In the genomic region with DNA sequence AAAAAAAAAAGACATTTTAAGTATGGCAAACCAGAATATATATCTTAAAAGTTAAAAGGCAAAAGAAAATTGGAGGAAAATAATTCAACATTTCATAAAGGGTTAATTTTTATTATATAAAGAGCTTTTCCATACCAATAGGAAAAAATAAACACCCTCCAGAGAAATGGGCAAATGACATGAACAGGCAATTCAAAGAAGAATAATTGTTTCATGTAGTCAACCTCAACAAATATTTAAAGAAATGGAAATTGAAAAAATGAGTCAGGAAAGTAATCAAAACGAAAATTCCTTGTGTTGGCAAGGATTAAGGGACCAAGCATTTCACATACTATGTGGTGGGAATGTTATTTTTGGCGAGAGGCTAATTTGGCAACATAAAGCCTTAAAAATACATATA, we compare ENCODE assay signal across 25 cellular contexts.
"Had no signal": no experiment of that assay in that cellular context is flagged by ENCODE, and none has a peak within 500 bp of the region (broad histone marks: within the 10 kb centered on the region; RNA-seq: fewer than 3 reads in every experiment).

No MANE protein-coding gene starts in this region.

- H3K79me2 ChIP-seq: hepatocyte had no signal

- H3K36me3 ChIP-seq: left ventricle myocardium inferior, pancreas, prostate gland, spleen, suprapubic skin, thoracic aorta, tibial artery, upper lobe of right lung had no signal

- H3K4me2 ChIP-seq: hepatocyte had no signal

- H3K36me3 Mint-ChIP-seq: stimulated activated effector memory CD8-positive, alpha-beta T cell treated with anti-CD3 and anti-CD28 coated beads, Interleukin-12 subunit alpha, Interleukin-12 subunit beta, amount 100 ng/mL, for 72 hours had no signal

- H3K9me3 ChIP-seq: pancreas, prostate gland, suprapubic skin, thoracic aorta, tibial artery, upper lobe of right lung had no signal

- H3K27me3 ChIP-seq: hepatocyte, pancreas, spleen, suprapubic skin, tibial artery, upper lobe of right lung had no signal

- H3K4me3 Mint-ChIP-seq: mesothelial cell of epicardium; naive B cell; natural killer cell treated with Interleukin-12 subunit alpha and Interleukin-12 subunit beta and Interleukin-15 and Interleukin-18, amount 100 ng/mL, for 72 hours; stimulated activated effector memory CD8-positive, alpha-beta T cell treated with anti-CD3 and anti-CD28 coated beads, Interleukin-12 subunit alpha, Interleukin-12 subunit beta, amount 100 ng/mL, for 72 hours; stimulated activated naive CD8-positive, alpha-beta T cell treated with anti-CD3 and anti-CD28 coated beads, Interleukin-15, Interleukin-2, amounts not matched to agents 100 ng/mL and 50 ng/mL, for 24 hours had no signal

- H3K4me1 Mint-ChIP-seq: mesothelial cell of epicardium; naive B cell; stimulated activated effector memory CD8-positive, alpha-beta T cell treated with anti-CD3 and anti-CD28 coated beads, Interleukin-12 subunit alpha, Interleukin-12 subunit beta, amount 100 ng/mL, for 72 hours had no signal

- ATAC-seq: natural killer cell treated with Interleukin-12 subunit alpha and Interleukin-12 subunit beta and Interleukin-15 and Interleukin-18, amount 100 ng/mL, for 72 hours; pancreas; right cardiac atrium; sciatic nerve; stimulated activated effector memory CD8-positive, alpha-beta T cell treated with anti-CD3 and anti-CD28 coated beads, Interleukin-12 subunit alpha, Interleukin-12 subunit beta, amount 100 ng/mL, for 72 hours; upper lobe of right lung had no signal

- H2AFZ ChIP-seq: hepatocyte had no signal

- DNase-seq: islet precursor cell; left ventricle myocardium inferior; mesendoderm; naive B cell; pancreas; posterior cingulate gyrus; retina; right cardiac atrium; small intestine; spleen; stimulated activated CD4-positive, alpha-beta T cell treated with anti-CD3 and anti-CD28 coated beads, Interleukin-4, amount 100 ng/mL, for 24 hours; stimulated activated naive CD4-positive, alpha-beta T cell; tibial artery; trophoblast cell; upper lobe of right lung had no signal

- H3K27me3 Mint-ChIP-seq: natural killer cell treated with Interleukin-12 subunit alpha and Interleukin-12 subunit beta and Interleukin-15 and Interleukin-18, amount 100 ng/mL, for 72 hours; stimulated activated naive CD8-positive, alpha-beta T cell treated with anti-CD3 and anti-CD28 coated beads, Interleukin-15, Interleukin-2, amounts not matched to agents 100 ng/mL and 50 ng/mL, for 24 hours had no signal

- H3K4me1 ChIP-seq: left ventricle myocardium inferior, pancreas, prostate gland, spleen, suprapubic skin, tibial artery, upper lobe of right lung had no signal

- H3K27ac Mint-ChIP-seq: mesothelial cell of epicardium; naive B cell; natural killer cell treated with Interleukin-12 subunit alpha and Interleukin-12 subunit beta and Interleukin-15 and Interleukin-18, amount 100 ng/mL, for 72 hours; stimulated activated effector memory CD8-positive, alpha-beta T cell treated with anti-CD3 and anti-CD28 coated beads, Interleukin-12 subunit alpha, Interleukin-12 subunit beta, amount 100 ng/mL, for 72 hours; stimulated activated naive CD8-positive, alpha-beta T cell treated with anti-CD3 and anti-CD28 coated beads, Interleukin-15, Interleukin-2, amounts not matched to agents 100 ng/mL and 50 ng/mL, for 24 hours had no signal

- H3K4me3 ChIP-seq: hepatocyte, left ventricle myocardium inferior, lung, pancreas, prostate gland, spleen, suprapubic skin, thoracic aorta, tibial artery, upper lobe of right lung had no signal

- H3K27ac ChIP-seq: hepatocyte, left ventricle myocardium inferior, pancreas, prostate gland, spleen, suprapubic skin, thoracic aorta, tibial artery, upper lobe of right lung had no signal
